ENCODE assay signal across 8 cellular contexts in the genomic region with DNA sequence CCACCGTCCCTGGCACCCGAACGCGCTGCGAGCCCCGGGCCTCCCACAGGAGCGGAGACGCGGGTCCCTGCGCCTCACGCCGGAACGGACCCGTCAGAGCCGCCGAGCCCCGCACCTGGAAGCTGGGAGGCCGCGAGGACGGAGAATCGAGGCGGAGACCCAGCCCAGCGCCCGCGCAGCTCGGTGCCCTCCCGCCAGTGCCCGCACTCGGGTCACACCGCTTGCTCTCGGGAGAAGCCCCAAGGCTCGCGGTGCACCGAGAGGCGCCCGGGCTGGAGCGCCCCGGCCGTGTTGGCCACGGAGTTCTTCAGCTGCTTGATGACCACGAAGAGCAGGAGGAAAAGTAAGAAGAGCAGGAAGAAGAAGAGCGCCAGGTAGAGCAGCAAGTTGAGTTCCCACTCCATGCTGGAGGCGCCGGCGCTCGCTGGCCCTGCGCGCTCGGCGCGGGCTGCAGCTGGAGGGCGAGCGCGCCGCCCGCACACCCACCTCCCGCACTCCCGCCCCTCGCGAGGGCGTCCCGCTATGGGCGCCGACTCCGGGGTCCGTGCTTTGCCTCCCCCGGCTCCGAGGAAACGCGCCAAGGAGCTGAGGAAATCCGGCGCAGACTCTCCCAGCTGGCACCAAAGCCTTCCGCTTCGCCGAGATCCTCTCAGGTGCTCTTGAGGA. TPM values are rescaled to one million over a fixed set of nuclear protein-coding genes. Genes with fewer than 3 reads are reported as not detected.
DNase-seq lines count a peak whose midpoint lies in the region; ATAC-seq and TF ChIP-seq lines count a peak whose summit lies in the region.

Gene SMIM43 (minus strand): TSS at position 463 of the 666 bp plus-strand sequence. CDS start 59 bp downstream, at position 404.

- peaks cover 77% of the 10 kb centered on the region for H3K27me3 Mint-ChIP-seq in brain

- H3K9me3 ChIP-seq in left lung: no peaks in the 10 kb centered on the region

- H3K27ac Mint-ChIP-seq in brain: peak within 1 kb of the TSS in 1 of 5 experiments; percentile 26

- H3K36me3 Mint-ChIP-seq in brain: no peaks in the 10 kb centered on the region

- H3K36me3 ChIP-seq in left lung (no peaks in the 10 kb centered on the region), urinary bladder (ENCODE audit: insufficient read depth) (no peaks in the 10 kb centered on the region)

- ATAC-seq in left lung (peak; percentile 75), HG03354 (IDR thresholded peaks at IDR 0.05; ENCODE audit: poor library complexity, severe bottlenecking, unreplicated experiment) (no peak)

- H3K27ac ChIP-seq in left lung: no peak within 1 kb of the TSS
- H3K27ac ChIP-seq in urinary bladder (ENCODE audit: low read depth): no peak within 1 kb of the TSS

- H3K4me1 Mint-ChIP-seq in brain: peaks cover 5% of the 10 kb centered on the region

- peak within 1 kb of the TSS; percentile 34 to 41 for H3K4me3 ChIP-seq in left lung
- H3K4me3 ChIP-seq in urinary bladder (ENCODE audit: low read depth, low read length): peak within 1 kb of the TSS; percentile 16

- WGBS in urinary bladder: under 1% methylated on average over 75 of the region's 75 CpGs

- TF ChIP-seq CTCF in brain (conservative IDR thresholded peaks at IDR 0.05): no peak
- TF ChIP-seq CTCF in left lung (IDR thresholded peaks at IDR 0.05): no peak

- H3K27me3 ChIP-seq in left lung: peaks cover 28 to 70% of the 10 kb centered on the region in 2 donors

- H3K4me1 ChIP-seq in left lung: peaks cover 0 to 10% of the 10 kb centered on the region in 2 donors
- peaks cover 3% of the 10 kb centered on the region for H3K4me1 ChIP-seq in urinary bladder (ENCODE audit: insufficient read depth)

- peak; percentile 12 for DNase-seq in stimulated activated CD4-positive, alpha-beta T cell treated with anti-CD3 and anti-CD28 coated beads, Interleukin-15, amount 100 ng/mL, for 24 hours
- DNase-seq in stimulated activated CD4-positive, alpha-beta T cell treated with anti-CD3 and anti-CD28 coated beads, Interleukin-4, amount 100 ng/mL, for 1 hour: no peak
- DNase-seq in left lung (peak in 1 of 2 donors; percentile 79), GF-D8 (lab: John Stamatoyannopoulos, UW) (no peak)
- DNase-seq in activated effector memory CD4-positive, alpha-beta T cell treated with Interleukin-2 at 50 U/mL for 16 hours: no peak

- peaks cover 0 to 2% (median 0%) of the 10 kb centered on the region in 5 experiments for H3K9me3 Mint-ChIP-seq in brain

- intact Hi-C loops in left lung (cut with DNase I): no loop called here

- peak within 1 kb of the TSS; percentile 86 to 91 (median 88) for H3K4me3 Mint-ChIP-seq in brain

RNA-seq across cellular contexts. Expression of gene SMIM43, which starts in this region (rescaled TPM):
- polyA plus RNA-seq in brain (ENCODE audit: insufficient read depth, low read depth, low replicate concordance) (2.4 TPM), urinary bladder (0.25 TPM)
- total RNA-seq in left lung (1 to 10 TPM in 1 of 2 donors, not detected in 1; 1.0 TPM), urinary bladder (0.21 TPM)
